Comparison of ENCODE assay signal across 14 cellular contexts in the genomic region with DNA sequence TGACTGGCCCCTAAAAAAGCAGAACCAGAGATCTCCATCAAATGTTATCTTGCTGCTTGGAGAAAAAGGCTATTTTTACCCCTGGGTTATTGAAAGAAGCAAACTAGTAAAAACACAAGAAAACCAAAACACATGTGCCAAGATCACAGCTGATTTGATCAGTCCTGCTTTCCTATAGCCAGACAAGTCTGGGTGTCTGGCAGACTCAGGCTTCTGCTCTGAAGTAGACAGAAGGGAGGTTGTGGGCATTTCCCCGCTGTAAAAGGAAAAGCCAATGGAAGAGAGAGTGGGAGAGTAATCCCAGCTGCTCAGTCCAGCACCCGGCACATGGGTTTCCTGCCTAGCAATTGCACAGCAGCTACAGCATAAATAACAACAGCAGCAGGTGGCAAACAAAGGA.
DNase-seq lines count a peak whose midpoint lies in the region; ATAC-seq and TF ChIP-seq lines count a peak whose summit lies in the region.
"Had no signal": no experiment of that assay in that cellular context is flagged by ENCODE, and none has a peak within 500 bp of the region (broad histone marks: within the 10 kb centered on the region; RNA-seq: fewer than 3 reads in every experiment).

No MANE protein-coding gene starts in this region.

- H3K4me3 ChIP-seq in BLaER1 treated with 17β-estradiol and CSF1 and Interleukin-3, amounts not matched to agents 10 nM and 100 nM = peak overlapping the region in 8 of 10 experiments; percentile 2 to 51 (median 28); a peak in 9 of 20 replicates
- H3K4me3 ChIP-seq in fibroblast of the aortic adventitia (ENCODE audit: low read depth, low read length) = no peak overlapping the region

- no peaks in the 10 kb centered on the region; a peak in 1 of 22 replicates for H3K9me3 ChIP-seq in BLaER1 treated with 17β-estradiol and CSF1 and Interleukin-3, amounts not matched to agents 10 nM and 100 nM (replicated peaks in 1 of 11)
- H3K9me3 ChIP-seq: neutrophil had no signal

- peak overlapping the region in 9 of 11 experiments; percentile 58 to 90 (median 86); a peak in 18 of 22 replicates for H3K27ac ChIP-seq in BLaER1 treated with 17β-estradiol and CSF1 and Interleukin-3, amounts not matched to agents 10 nM and 100 nM
- H3K27ac ChIP-seq: neutrophil had no signal

- H3K36me3 ChIP-seq in BLaER1 treated with 17β-estradiol and CSF1 and Interleukin-3, amounts not matched to agents 10 nM and 100 nM = no peaks in the 10 kb centered on the region
- H3K36me3 ChIP-seq: neutrophil had no signal

- peak; percentile 59 to 68 for DNase-seq in Kasumi-1 (lab: John Stamatoyannopoulos, UW)
- peak; percentile 56 for DNase-seq in OCI-M1 (lab: John Stamatoyannopoulos, UW)
- peak; percentile 43 for DNase-seq in fibroblast of the aortic adventitia (ENCODE audit: low read depth)
- no peak for DNase-seq in NCI-H774 (lab: John Stamatoyannopoulos, UW)
- no peak for DNase-seq in islet precursor cell
- DNase-seq in NCI-H1048 (lab: John Stamatoyannopoulos, UW) = no peak
- DNase-seq: activated gamma-delta T cell treated with Interleukin-2 at 50 U/mL for 16 hours; aorta; stimulated activated CD4-positive, alpha-beta T cell treated with anti-CD3 and anti-CD28 coated beads, Interleukin-2, amount 100 ng/mL, for 24 hours; T-cell had no signal

- H3K27me3 ChIP-seq in BLaER1 treated with 17β-estradiol and CSF1 and Interleukin-3, amounts not matched to agents 10 nM and 100 nM = no peaks in the 10 kb centered on the region
- H3K27me3 ChIP-seq: neutrophil had no signal

- H3K9ac ChIP-seq in BLaER1 treated with 17β-estradiol and CSF1 and Interleukin-3, amounts not matched to agents 10 nM and 100 nM = peak overlapping the region in 9 of 11 experiments; percentile 31 to 81 (median 73); a peak in 17 of 22 replicates

- H3K4me2 ChIP-seq in BLaER1 treated with 17β-estradiol and CSF1 and Interleukin-3, amounts not matched to agents 10 nM and 100 nM = peak overlapping the region; percentile 78 to 95 (median 89)

- peaks cover 43 to 67% (median 58%) of the 10 kb centered on the region in 10 experiments for H3K4me1 ChIP-seq in BLaER1 treated with 17β-estradiol and CSF1 and Interleukin-3, amounts not matched to agents 10 nM and 100 nM

- no peak for ATAC-seq in HG02938 (IDR thresholded peaks at IDR 0.05; ENCODE audit: unreplicated experiment)
- ATAC-seq: sciatic nerve, T-cell had no signal

- no peak for TF ChIP-seq CTCF in fibroblast of the aortic adventitia (IDR thresholded peaks at IDR 0.05; ENCODE audit: insufficient read depth, low read length)

- no peaks in the 10 kb centered on the region for H4K20me1 ChIP-seq in BLaER1 treated with 17β-estradiol and CSF1 and Interleukin-3, amounts not matched to agents 10 nM and 100 nM

Comparison
In these comparisons a context has a peak if more than half of its experiments do, and no peak if none do; other contexts are left out.
1. DNase-seq: peak in Kasumi-1 (2 of 2), OCI-M1 (single experiment) and fibroblast of the aortic adventitia (single experiment); none in NCI-H774 (single experiment), islet precursor cell (single experiment) and NCI-H1048 (single experiment).